26 cellular contexts compared by ENCODE assay signal in genomic region chr16:89903908-89904515, GRCh38. TPM values are rescaled to one million over a fixed set of nuclear protein-coding genes. Genes with fewer than 3 reads are reported as not detected.
"Had no signal": no experiment of that assay in that cellular context is flagged by ENCODE, and none has a peak within 500 bp of the region (broad histone marks: within the 10 kb centered on the region; RNA-seq: fewer than 3 reads in every experiment).

No MANE protein-coding gene starts in this region.

- H3K27me3 Mint-ChIP-seq: activated CD4-positive, alpha-beta memory T cell treated with anti-CD3 and anti-CD28 coated beads for 36 hours; activated CD4-positive, alpha-beta T cell treated with anti-CD3 and anti-CD28 coated beads, Interleukin-2, amount 10 ng/mL, durations not matched to agents 24 days and 14 days; central memory CD8-positive, alpha-beta T cell; dendritic cell treated with granulocyte-macrophage colony-stimulating factor and Interleukin-4, amounts not matched to agents 40 ng/mL and 50 ng/mL, for 4 days; stimulated activated naive CD8-positive, alpha-beta T cell treated with anti-CD3 and anti-CD28 coated beads, Interleukin-15, Interleukin-2, amounts not matched to agents 100 ng/mL and 50 ng/mL, for 24 hours had no signal

- H3K4me3 ChIP-seq: gastrocnemius medialis, lower lobe of right lung, right atrium auricular region, upper lobe of right lung had no signal

- H3K27ac Mint-ChIP-seq: activated CD4-positive, alpha-beta memory T cell treated with anti-CD3 and anti-CD28 coated beads for 36 hours; activated CD4-positive, alpha-beta T cell treated with anti-CD3 and anti-CD28 coated beads, Interleukin-2, amount 10 ng/mL, durations not matched to agents 24 days and 14 days; activated naive CD4-positive, alpha-beta T cell treated with anti-CD3 and anti-CD28 coated beads, Interleukin-2, amount 50 U/mL, for 72 hours; activated T-helper 2 cell treated with anti-CD3 and anti-CD28 coated beads, Interferon-gamma antibody, Interleukin-2, Interleukin-4, amounts not matched to agents 10 μg/mL and 5 μg/mL and 100 μg/mL, durations not matched to agents 14 hours and 24 hours and 36 hours; dendritic cell treated with granulocyte-macrophage colony-stimulating factor and Interleukin-4, amounts not matched to agents 40 ng/mL and 50 ng/mL, for 4 days; immature natural killer cell; stimulated activated naive CD8-positive, alpha-beta T cell treated with anti-CD3 and anti-CD28 coated beads, Interleukin-15, Interleukin-2, amounts not matched to agents 100 ng/mL and 50 ng/mL, for 24 hours had no signal

- H3K9me3 ChIP-seq: gastrocnemius medialis, lower lobe of right lung, right atrium auricular region, SK-N-SH, upper lobe of right lung had no signal

- H3K27ac ChIP-seq: epithelial cell of prostate, gastrocnemius medialis, lower lobe of right lung, parathyroid adenoma, right atrium auricular region, upper lobe of right lung had no signal

- DNase-seq: activated CD4-positive, alpha-beta memory T cell treated with anti-CD3 and anti-CD28 coated beads for 36 hours; activated CD4-positive, alpha-beta T cell treated with anti-CD3 and anti-CD28 coated beads, Interleukin-2, amount 10 ng/mL, durations not matched to agents 24 days and 14 days; activated CD4-positive, CD25-positive, alpha-beta regulatory T cell treated with anti-CD3 and anti-CD28 coated beads, Interleukin-2, amount 50 U/mL, for 72 hours; activated CD8-positive, alpha-beta memory T cell treated with anti-CD3 and anti-CD28 coated beads, Interleukin-2, amount 50 U/mL, for 48 hours; activated T-cell treated with anti-CD3 and anti-CD28 coated beads, Interleukin-2, amount 50 U/mL, for 4 hours; anterior cingulate cortex; gastrocnemius medialis; hippocampal formation; immature natural killer cell; kidney; lower lobe of right lung; mesendoderm; nucleus accumbens; SK-N-SH; stimulated activated CD4-positive, alpha-beta T cell treated with anti-CD3 and anti-CD28 coated beads, Interleukin-2, amount 100 ng/mL, for 48 hours; SW 1271; T-helper 2 cell; upper lobe of right lung had no signal

- H3K9ac ChIP-seq: parathyroid adenoma, SK-N-SH had no signal

- H3K4me3 Mint-ChIP-seq: activated CD4-positive, alpha-beta memory T cell treated with anti-CD3 and anti-CD28 coated beads for 36 hours; activated CD4-positive, alpha-beta T cell treated with anti-CD3 and anti-CD28 coated beads, Interleukin-2, amount 10 ng/mL, durations not matched to agents 24 days and 14 days; activated T-cell treated with anti-CD3 and anti-CD28 coated beads, Interleukin-2, amount 50 U/mL, for 4 hours; central memory CD8-positive, alpha-beta T cell; dendritic cell treated with granulocyte-macrophage colony-stimulating factor and Interleukin-4, amounts not matched to agents 40 ng/mL and 50 ng/mL, for 4 days; stimulated activated naive CD8-positive, alpha-beta T cell treated with anti-CD3 and anti-CD28 coated beads, Interleukin-15, Interleukin-2, amounts not matched to agents 100 ng/mL and 50 ng/mL, for 24 hours had no signal

- H2AFZ ChIP-seq: parathyroid adenoma had no signal

- H3K9me3 Mint-ChIP-seq: activated CD4-positive, alpha-beta memory T cell treated with anti-CD3 and anti-CD28 coated beads for 36 hours; activated CD4-positive, alpha-beta T cell treated with anti-CD3 and anti-CD28 coated beads, Interleukin-2, amount 10 ng/mL, durations not matched to agents 24 days and 14 days; activated naive CD4-positive, alpha-beta T cell treated with anti-CD3 and anti-CD28 coated beads, Interleukin-2, amount 50 U/mL, for 72 hours; activated T-cell treated with anti-CD3 and anti-CD28 coated beads, Interleukin-2, amount 50 U/mL, for 4 hours; activated T-helper 2 cell treated with anti-CD3 and anti-CD28 coated beads, Interferon-gamma antibody, Interleukin-2, Interleukin-4, amounts not matched to agents 10 μg/mL and 5 μg/mL and 100 μg/mL, durations not matched to agents 14 hours and 24 hours and 36 hours; central memory CD8-positive, alpha-beta T cell; dendritic cell treated with granulocyte-macrophage colony-stimulating factor and Interleukin-4, amounts not matched to agents 40 ng/mL and 50 ng/mL, for 4 days; immature natural killer cell; stimulated activated naive CD8-positive, alpha-beta T cell treated with anti-CD3 and anti-CD28 coated beads, Interleukin-15, Interleukin-2, amounts not matched to agents 100 ng/mL and 50 ng/mL, for 24 hours had no signal

- H3K4me1 Mint-ChIP-seq: activated CD4-positive, alpha-beta T cell treated with anti-CD3 and anti-CD28 coated beads, Interleukin-2, amount 10 ng/mL, durations not matched to agents 24 days and 14 days; central memory CD8-positive, alpha-beta T cell had no signal

- H3K4me1 ChIP-seq: gastrocnemius medialis, lower lobe of right lung, parathyroid adenoma, right atrium auricular region, upper lobe of right lung had no signal

- H3K27me3 ChIP-seq: gastrocnemius medialis, right atrium auricular region, upper lobe of right lung had no signal

- ATAC-seq: activated naive CD4-positive, alpha-beta T cell treated with anti-CD3 and anti-CD28 coated beads, Interleukin-2, amount 50 U/mL, for 72 hours; gastrocnemius medialis had no signal

- H3K4me2 ChIP-seq: SK-N-SH had no signal

RNA-seq across cellular contexts. Expression of gene TUBB3, which starts 19.1 kb away (rescaled TPM):
- polyA plus RNA-seq: immature natural killer cell had no signal
